Comparison of ENCODE assay signal across 15 cellular contexts in genomic region chr14:68957688-68958248, GRCh38. TPM values are rescaled to one million over a fixed set of nuclear protein-coding genes. Genes with fewer than 3 reads are reported as not detected.
DNase-seq lines count a peak whose midpoint lies in the region; ATAC-seq and TF ChIP-seq lines count a peak whose summit lies in the region.
"Had no signal": no experiment of that assay in that cellular context is flagged by ENCODE, and none has a peak within 500 bp of the region (broad histone marks: within the 10 kb centered on the region; RNA-seq: fewer than 3 reads in every experiment).

No MANE protein-coding gene starts in this region.

- H3K36me3 Mint-ChIP-seq in dendritic cell treated with granulocyte-macrophage colony-stimulating factor and Interleukin-4, amounts not matched to agents 40 ng/mL and 50 ng/mL, for 4 days (ENCODE audit: low read depth), result peaks cover 35% of the 10 kb centered on the region
- peaks cover 8% of the 10 kb centered on the region for H3K36me3 Mint-ChIP-seq in osteocyte (ENCODE audit: unreplicated experiment)
- peaks cover 7% of the 10 kb centered on the region for H3K36me3 Mint-ChIP-seq in activated CD4-positive, alpha-beta T cell treated with anti-CD3 and anti-CD28 coated beads for 36 hours (ENCODE audit: low read depth)

- no peaks in the 10 kb centered on the region for H3K27me3 ChIP-seq in right atrium auricular region
- no peaks in the 10 kb centered on the region for H3K27me3 ChIP-seq in aorta (ENCODE audit: control insufficient read depth in 1 of 2, insufficient read depth in 2 of 2, low read length in 1 of 2)
- H3K27me3 ChIP-seq: SJSA1 had no signal

- no peak for TF ChIP-seq CTCF in right atrium auricular region (IDR thresholded peaks at IDR 0.05)
- TF ChIP-seq CTCF in osteocyte (IDR thresholded peaks at IDR 0.05), result no peak

- peaks cover 96% of the 10 kb centered on the region for H3K4me1 Mint-ChIP-seq in dendritic cell treated with granulocyte-macrophage colony-stimulating factor and Interleukin-4, amounts not matched to agents 40 ng/mL and 50 ng/mL, for 4 days (ENCODE audit: low read depth)
- H3K4me1 Mint-ChIP-seq in osteocyte (ENCODE audit: unreplicated experiment), result peaks cover 86% of the 10 kb centered on the region
- peaks cover 77% of the 10 kb centered on the region for H3K4me1 Mint-ChIP-seq in activated CD4-positive, alpha-beta T cell treated with anti-CD3 and anti-CD28 coated beads for 36 hours

- WGBS in aorta, 2 donors, result 14 to 20% methylated on average over 13 of the region's 13 CpGs

- H3K27ac Mint-ChIP-seq in dendritic cell treated with granulocyte-macrophage colony-stimulating factor and Interleukin-4, amounts not matched to agents 40 ng/mL and 50 ng/mL, for 4 days, result peak overlapping the region; percentile 75
- peak overlapping the region; percentile 88 for H3K27ac Mint-ChIP-seq in osteocyte (ENCODE audit: unreplicated experiment)
- no peak overlapping the region for H3K27ac Mint-ChIP-seq in activated CD4-positive, alpha-beta T cell treated with anti-CD3 and anti-CD28 coated beads for 36 hours

- POLR2A ChIA-PET in activated CD4-positive, alpha-beta T cell treated with anti-CD3 and anti-CD28 coated beads for 36 hours (lab: Charles Lee), result no interaction called here

- H3K36me3 ChIP-seq in right atrium auricular region (peaks cover 13% of the 10 kb centered on the region), aorta (ENCODE audit: control insufficient read depth in 1 of 2, insufficient read depth in 2 of 2, low read length in 1 of 2) (peaks cover 0 to 3% of the 10 kb centered on the region in 2 donors)

- intact Hi-C loops in left cardiac atrium (cut with DNase I), result no loop called here
- intact Hi-C loops in dendritic cell treated with granulocyte-macrophage colony-stimulating factor and Interleukin-4, amounts not matched to agents 40 ng/mL and 50 ng/mL, for 4 days (cut with micrococcal nuclease), result no loop called here
- intact Hi-C loops in aorta (cut with DNase I), result loop anchor here in 1 of 2 donors (5.0 kb wide), 1 partner anchor 35 kb away; no protein-coding TSS in a partner anchor
- intact Hi-C loops in activated CD4-positive, alpha-beta T cell treated with anti-CD3 and anti-CD28 coated beads for 36 hours (cut with DNase I, micrococcal nuclease), result loop anchor here in 1 of 2 experiments (2.0 kb wide), 1 partner anchor 13 kb away; no protein-coding TSS in a partner anchor

- ATAC-seq in left cardiac atrium (no peak), aorta (ENCODE audit: low FRiP score) (no peak)
- no peak for ATAC-seq in activated CD4-positive, alpha-beta T cell treated with anti-CD3 and anti-CD28 coated beads for 36 hours
- ATAC-seq: activated T-cell treated with anti-CD3 and anti-CD28 coated beads, Interleukin-2, amount 50 U/mL, for 4 hours; HCT116 had no signal

- H3K27me3 Mint-ChIP-seq in dendritic cell treated with granulocyte-macrophage colony-stimulating factor and Interleukin-4, amounts not matched to agents 40 ng/mL and 50 ng/mL, for 4 days, result no peaks in the 10 kb centered on the region
- H3K27me3 Mint-ChIP-seq in osteocyte (ENCODE audit: unreplicated experiment), result no peaks in the 10 kb centered on the region
- H3K27me3 Mint-ChIP-seq in activated CD4-positive, alpha-beta T cell treated with anti-CD3 and anti-CD28 coated beads for 36 hours, result no peaks in the 10 kb centered on the region
- H3K27me3 Mint-ChIP-seq: brain had no signal

- H3K4me3 ChIP-seq in right atrium auricular region, result no peak overlapping the region
- no peak overlapping the region for H3K4me3 ChIP-seq in aorta (ENCODE audit: low read length in 2 of 2)
- H3K4me3 ChIP-seq: SJSA1 had no signal

- H3K4me1 ChIP-seq in right atrium auricular region (peaks cover 0 to 95% of the 10 kb centered on the region in 2 donors), aorta (ENCODE audit: control insufficient read depth in 1 of 2, insufficient read depth in 2 of 2, low read length in 2 of 2) (peaks cover 6 to 7% of the 10 kb centered on the region in 2 donors)

- H3K9me3 Mint-ChIP-seq in dendritic cell treated with granulocyte-macrophage colony-stimulating factor and Interleukin-4, amounts not matched to agents 40 ng/mL and 50 ng/mL, for 4 days, result no peaks in the 10 kb centered on the region
- H3K9me3 Mint-ChIP-seq in osteocyte (ENCODE audit: unreplicated experiment), result no peaks in the 10 kb centered on the region
- no peaks in the 10 kb centered on the region for H3K9me3 Mint-ChIP-seq in activated CD4-positive, alpha-beta T cell treated with anti-CD3 and anti-CD28 coated beads for 36 hours (ENCODE audit: low read depth)
- H3K9me3 Mint-ChIP-seq: activated T-cell treated with anti-CD3 and anti-CD28 coated beads, Interleukin-2, amount 50 U/mL, for 4 hours; brain had no signal

- DNase-seq in right atrium auricular region (ENCODE audit: low spot score) (no peak), left cardiac atrium (no peak), osteocyte (ENCODE audit: extremely low spot score, unreplicated experiment) (no peak), aorta (peak in 1 of 2 donors; percentile 53), LoVo (ENCODE audit: low spot score) (no peak), NCI-H1436 (lab: John Stamatoyannopoulos, UW) (no peak)
- no peak for DNase-seq in activated CD4-positive, alpha-beta T cell treated with anti-CD3 and anti-CD28 coated beads for 36 hours
- DNase-seq: activated CD4-positive, CD25-positive, alpha-beta regulatory T cell; activated T-cell treated with anti-CD3 and anti-CD28 coated beads, Interleukin-2, amount 50 U/mL, for 4 hours; DMS79; NCI-H1930 had no signal

- H3K27ac ChIP-seq in right atrium auricular region (peak overlapping the region; percentile 69 to 77), aorta (ENCODE audit: low read depth in 1 of 2, low read length in 2 of 2) (peak overlapping the region; percentile 61 to 76)
- H3K27ac ChIP-seq: SJSA1 had no signal

- H3K4me3 Mint-ChIP-seq in dendritic cell treated with granulocyte-macrophage colony-stimulating factor and Interleukin-4, amounts not matched to agents 40 ng/mL and 50 ng/mL, for 4 days, result peak overlapping the region; percentile 13
- H3K4me3 Mint-ChIP-seq in osteocyte (ENCODE audit: unreplicated experiment), result no peak overlapping the region
- H3K4me3 Mint-ChIP-seq in activated CD4-positive, alpha-beta T cell treated with anti-CD3 and anti-CD28 coated beads for 36 hours, result no peak overlapping the region
- H3K4me3 Mint-ChIP-seq: activated T-cell treated with anti-CD3 and anti-CD28 coated beads, Interleukin-2, amount 50 U/mL, for 4 hours; brain had no signal

- H3K9me3 ChIP-seq in right atrium auricular region (no peaks in the 10 kb centered on the region), aorta (ENCODE audit: control insufficient read depth, low read length) (no peaks in the 10 kb centered on the region)
- H3K9me3 ChIP-seq: SJSA1 had no signal

- CTCF ChIA-PET in activated CD4-positive, alpha-beta T cell treated with anti-CD3 and anti-CD28 coated beads for 36 hours (lab: Charles Lee), result interaction anchor here (3.2 kb wide), 1 partner anchor 12 kb away, joined by 12 read pairs; no protein-coding TSS in a partner anchor

RNA-seq across cellular contexts. Expression of gene ACTN1, which starts 21.3 kb away (rescaled TPM):
- 100 to 1,000 TPM; 170 to 316 TPM for total RNA-seq in right atrium auricular region
- 100 to 1,000 TPM; 160 to 319 TPM for total RNA-seq in left cardiac atrium
- 371 and 380 TPM in 2 replicates for total RNA-seq in osteocyte
- 1,000 to 10,000 TPM in 1 of 2 donors, 100 to 1,000 TPM in 1; 883 to 1,590 TPM for total RNA-seq in aorta
- polyA plus RNA-seq in aorta, result 100 to 1,000 TPM in 1 of 2 donors, 10 to 100 TPM in 1; 82.0 to 378 TPM
- total RNA-seq in activated CD4-positive, alpha-beta T cell treated with anti-CD3 and anti-CD28 coated beads for 36 hours, result 100 to 1,000 TPM in 1 of 2 experiments, 10 to 100 TPM in 1; 92.8 to 146 TPM
